8 cellular contexts compared by ENCODE assay signal in the genomic region with DNA sequence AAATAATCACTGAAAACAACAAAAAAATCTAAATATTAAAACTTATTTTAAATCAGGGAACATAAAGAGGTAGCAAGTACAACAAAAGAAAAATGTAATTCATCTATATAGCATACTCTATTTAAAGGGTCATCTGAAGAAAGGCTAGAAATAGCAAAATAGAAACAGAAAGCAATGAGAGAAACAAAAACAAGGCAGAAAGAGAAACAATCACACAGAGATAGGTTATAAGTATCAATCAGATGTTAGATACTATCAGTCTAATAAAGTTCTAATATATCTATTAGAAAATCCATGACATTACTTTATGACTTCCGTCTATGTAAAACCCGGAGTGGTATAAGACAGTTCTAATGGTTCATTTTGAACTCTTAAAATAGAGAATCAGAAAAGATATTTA. TPM values are rescaled to one million over a fixed set of nuclear protein-coding genes. Genes with fewer than 3 reads are reported as not detected.
A peak's percentile ranks its signal among the peaks of the same experiment; 100 is the strongest.
DNase-seq lines count a peak whose midpoint lies in the region; ATAC-seq and TF ChIP-seq lines count a peak whose summit lies in the region.

No MANE protein-coding gene starts in this region.

- intact Hi-C loops in left ventricle myocardium inferior (cut with micrococcal nuclease) (no loop called here), left ventricle myocardium superior (cut with micrococcal nuclease) (no loop called here), vagina (cut with DNase I) (no loop called here), transverse colon (cut with DNase I; ENCODE audit: low total_unique reads) (no loop called here)

- peak overlapping the region; percentile 52 for H3K27ac ChIP-seq in left ventricle myocardium inferior (replicated peaks)
- H3K27ac ChIP-seq in coronary artery = no peak overlapping the region
- peak overlapping the region; percentile 20 for H3K27ac ChIP-seq in vagina
- H3K27ac ChIP-seq in transverse colon = peak overlapping the region in 1 of 4 donors; percentile 13

- H3K36me3 ChIP-seq in left ventricle myocardium inferior (no peaks in the 10 kb centered on the region), vagina (no peaks in the 10 kb centered on the region), transverse colon (no peaks in the 10 kb centered on the region)

- in situ Hi-C loops in transverse colon (cut with MboI; ENCODE audit: low pct_ligation_motif_present in 1 of 4, low pct_unique_long_range_greater_than_20kb in 1 of 4, low sequenced_read_pairs in 3 of 4) = no loop called here

- TF ChIP-seq CTCF in left ventricle myocardium inferior (IDR thresholded peaks at IDR 0.05; ENCODE audit: borderline replicate concordance) (no peak), coronary artery (IDR thresholded peaks at IDR 0.05) (no peak), vagina (IDR thresholded peaks at IDR 0.05) (no peak), transverse colon (IDR thresholded peaks at IDR 0.05) (no peak)

- TF ChIP-seq POLR2A in vagina (IDR thresholded peaks at IDR 0.05) (no peak), transverse colon (IDR thresholded peaks at IDR 0.05) (no peak)

- H3K27me3 ChIP-seq in left ventricle myocardium inferior (ENCODE audit: low read depth) = no peaks in the 10 kb centered on the region
- H3K27me3 ChIP-seq in vagina = no peaks in the 10 kb centered on the region
- H3K27me3 ChIP-seq in transverse colon = no peaks in the 10 kb centered on the region

- H3K4me1 ChIP-seq in left ventricle myocardium inferior (peaks cover 96% of the 10 kb centered on the region), vagina (peaks cover 50% of the 10 kb centered on the region), transverse colon (peaks cover 13 to 36% (median 14%) of the 10 kb centered on the region in 4 donors)

- TF ChIP-seq EP300 in transverse colon (IDR thresholded peaks at IDR 0.05; ENCODE audit: low read depth) = no peak

- ATAC-seq in left ventricle myocardium superior (no peak), HG03095 (IDR thresholded peaks at IDR 0.05; ENCODE audit: unreplicated experiment) (peak; percentile 83), HG02840 (IDR thresholded peaks at IDR 0.05; ENCODE audit: low FRiP score, unreplicated experiment) (no peak)

- H3K9me3 ChIP-seq in left ventricle myocardium inferior (replicated peaks) (no peaks in the 10 kb centered on the region), vagina (no peaks in the 10 kb centered on the region), transverse colon (no peaks in the 10 kb centered on the region)

- DNase-seq in left ventricle myocardium inferior = no peak
- no peak for DNase-seq in left ventricle myocardium superior
- no peak for DNase-seq in coronary artery (ENCODE audit: low spot score)
- DNase-seq in vagina (ENCODE audit: extremely low spot score in 2 of 2) = no peak
- DNase-seq in transverse colon = no peak
- DNase-seq in NCI-H226 = no peak

- H3K4me3 ChIP-seq in left ventricle myocardium inferior (peak overlapping the region; percentile 50), coronary artery (peak overlapping the region; percentile 22), vagina (no peak overlapping the region), transverse colon (peak overlapping the region in 2 of 4 donors; percentile 6 to 28)

- WGBS in transverse colon (ENCODE audit: low coverage in 1 of 2), 2 donors = 73 to 76% methylated on average over 2 of the region's 2 CpGs

RNA-seq across cellular contexts. Expression of a gene that starts 16.0 kb away (rescaled TPM):
- total RNA-seq in left ventricle myocardium inferior (35.0 TPM), left ventricle myocardium superior (27.5 TPM), vagina (39.3 TPM), transverse colon (10 to 100 TPM; 20.7 to 44.8 (median 25.8) TPM)

Comparison
In these comparisons a context has a peak if more than half of its experiments do, and no peak if none do; other contexts are left out.
1. H3K27ac ChIP-seq: peak in left ventricle myocardium inferior (single experiment) and vagina (single experiment); none in coronary artery (0 of 2).
2. H3K4me3 ChIP-seq: peak in left ventricle myocardium inferior (single experiment) and coronary artery (single experiment); none in vagina (0 of 2).